ENCODE assay signal across 24 cellular contexts in the genomic region with DNA sequence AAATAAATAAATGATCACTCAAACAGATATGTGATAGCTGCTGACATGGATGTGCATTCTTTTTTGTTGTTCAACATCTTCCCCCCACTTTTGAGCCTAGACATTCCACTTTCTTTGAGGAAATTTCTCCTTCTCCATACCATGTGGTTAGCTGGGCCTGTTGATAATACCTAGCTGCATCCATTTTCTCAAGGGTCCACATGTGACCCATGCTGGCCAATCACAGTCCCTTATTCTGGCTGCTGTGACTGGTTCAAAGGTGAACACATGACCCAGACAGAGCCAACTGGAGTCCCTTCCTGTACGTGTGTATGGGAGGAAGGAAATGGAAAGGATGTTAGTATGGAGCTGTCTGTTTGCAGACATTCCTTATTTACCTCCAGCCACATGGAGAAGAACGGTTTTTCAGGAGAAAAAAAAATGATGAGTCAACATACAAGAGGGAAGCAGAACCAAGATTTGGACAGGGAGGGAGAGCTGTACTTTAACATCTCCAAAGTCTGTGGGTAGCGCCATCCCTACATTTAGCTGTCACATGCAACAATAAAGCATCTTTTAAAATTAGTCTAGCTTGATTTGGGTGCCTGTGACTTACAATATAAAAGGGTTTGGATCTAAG.
DNase-seq lines count a peak whose midpoint lies in the region; ATAC-seq, FAIRE-seq and TF ChIP-seq lines count a peak whose summit lies in the region.
"Had no signal": no experiment of that assay in that cellular context is flagged by ENCODE, and none has a peak within 500 bp of the region (broad histone marks: within the 10 kb centered on the region; RNA-seq: fewer than 3 reads in every experiment).

No MANE protein-coding gene starts in this region.

- H3K9me3 ChIP-seq in HepG2 (ENCODE audit: low read length) (no peaks in the 10 kb centered on the region), right lobe of liver (no peaks in the 10 kb centered on the region), testis (no peaks in the 10 kb centered on the region)
- H3K9me3 ChIP-seq: SJSA1 had no signal

- in situ Hi-C loops in HepG2 (cut with HindIII; ENCODE audit: extremely low pct_ligation_motif_present, low pct_unique_long_range_greater_than_20kb), result no loop called here

- no peak for TF ChIP-seq POLR2A in HepG2 (IDR thresholded peaks at IDR 0.05; ENCODE audit: insufficient read depth in 1 of 2, low read depth in 2 of 2, low read length in 2 of 2)
- TF ChIP-seq POLR2A in right lobe of liver (IDR thresholded peaks at IDR 0.05), result no peak
- no peak for TF ChIP-seq POLR2A in testis (IDR thresholded peaks at IDR 0.05)

- H3K4me3 Mint-ChIP-seq in stimulated activated naive CD8-positive, alpha-beta T cell treated with anti-CD3 and anti-CD28 coated beads, Interleukin-15, amount 100 ng/mL, for 72 hours, result no peak overlapping the region
- H3K4me3 Mint-ChIP-seq: CD14-positive monocyte had no signal

- no peaks in the 10 kb centered on the region for H3K4me1 Mint-ChIP-seq in stimulated activated naive CD8-positive, alpha-beta T cell treated with anti-CD3 and anti-CD28 coated beads, Interleukin-15, amount 100 ng/mL, for 72 hours
- H3K4me1 Mint-ChIP-seq: CD14-positive monocyte had no signal

- WGBS in HepG2 (ENCODE audit: low lambda C conversion rate), result 74% methylated on average over 3 of the region's 3 CpGs
- 66% methylated on average over 3 of the region's 3 CpGs for WGBS in right lobe of liver (ENCODE audit: insufficient coverage, low coverage, low lambda C conversion rate, missing lambda C conversion rate)
- WGBS in testis, 2 donors, result 50 to 70% methylated on average over 3 of the region's 3 CpGs

- H4K20me1 ChIP-seq in HepG2 (ENCODE audit: insufficient read depth, low read length), result no peaks in the 10 kb centered on the region

- no peak for TF ChIP-seq RAD21 in HepG2 (CRISPR knock-in tag; IDR thresholded peaks at IDR 0.05)

- H3K79me2 ChIP-seq in HepG2 (ENCODE audit: insufficient read depth, low read length), result no peaks in the 10 kb centered on the region

- no TSS peak for BruUV-seq in HepG2 (replicated peaks; lab: Mats Ljungman, UMichigan)

- H3K4me2 ChIP-seq in HepG2 (ENCODE audit: low read depth, low read length), result no peak overlapping the region

- H3K4me3 ChIP-seq in HepG2 (replicated peaks in 1 of 3; ENCODE audit: insufficient read depth in 1 of 3, low read depth in 2 of 3, low read length in 3 of 3) (no peak overlapping the region), right lobe of liver (no peak overlapping the region), choroid plexus epithelial cell (ENCODE audit: low read depth, low read length) (no peak overlapping the region), testis (no peak overlapping the region)
- H3K4me3 ChIP-seq: GM12878, GM23248, SJSA1 had no signal

- H3K27ac Mint-ChIP-seq in stimulated activated naive CD8-positive, alpha-beta T cell treated with anti-CD3 and anti-CD28 coated beads, Interleukin-15, amount 100 ng/mL, for 72 hours, result no peak overlapping the region
- H3K27ac Mint-ChIP-seq: CD14-positive monocyte had no signal

- no peak overlapping the region for H3K9ac ChIP-seq in HepG2 (ENCODE audit: insufficient read depth, low read depth, low read length)
- H3K9ac ChIP-seq: GM23248 had no signal

- no peaks in the 10 kb centered on the region for H3K36me3 ChIP-seq in HepG2 (replicated peaks in 1 of 2; ENCODE audit: control insufficient read depth in 1 of 2, insufficient read depth in 2 of 2, low read length in 2 of 2)
- H3K36me3 ChIP-seq in right lobe of liver, result no peaks in the 10 kb centered on the region
- no peaks in the 10 kb centered on the region for H3K36me3 ChIP-seq in testis (ENCODE audit: low read depth, missing control alignments)
- H3K36me3 ChIP-seq: SJSA1 had no signal

- no peak overlapping the region for H2AFZ ChIP-seq in HepG2 (ENCODE audit: low read length)
- H2AFZ ChIP-seq: GM23248 had no signal

- H3K4me1 ChIP-seq in HepG2 (ENCODE audit: insufficient read depth, low read length) (peaks cover 37% of the 10 kb centered on the region), right lobe of liver (peaks cover 0 to 34% (median 12%) of the 10 kb centered on the region in 4 donors), testis (no peaks in the 10 kb centered on the region)
- H3K4me1 ChIP-seq: SJSA1 had no signal

- POLR2A ChIA-PET in HepG2 (lab: Yijun Ruan, JAX), result no interaction called here

- FAIRE-seq in HepG2 (lab: Jason Lieb, UNC) (no peak), GM19239 (lab: Jason Lieb, UNC) (no peak)
- FAIRE-seq: D721Med, GM12878 had no signal

- TF ChIP-seq EP300 in HepG2 (IDR thresholded peaks at IDR 0.05; ENCODE audit: low read depth in 2 of 2, low read length in 2 of 2), result no peak
- no peak for TF ChIP-seq EP300 in HepG2 (CRISPR knock-in tag; IDR thresholded peaks at IDR 0.05; ENCODE audit: borderline replicate concordance)

- H3K27me3 Mint-ChIP-seq in stimulated activated naive CD8-positive, alpha-beta T cell treated with anti-CD3 and anti-CD28 coated beads, Interleukin-15, amount 100 ng/mL, for 72 hours, result no peaks in the 10 kb centered on the region

- no peak for TF ChIP-seq CTCF in HepG2 (CRISPR knock-in tag; IDR thresholded peaks at IDR 0.05)
- no peak for TF ChIP-seq CTCF in right lobe of liver (IDR thresholded peaks at IDR 0.05)
- no peak for TF ChIP-seq CTCF in choroid plexus epithelial cell (conservative IDR thresholded peaks at IDR 0.05; ENCODE audit: low read depth, low read length)
- TF ChIP-seq CTCF in testis (IDR thresholded peaks at IDR 0.05), result no peak

- H3K9me3 Mint-ChIP-seq in stimulated activated naive CD8-positive, alpha-beta T cell treated with anti-CD3 and anti-CD28 coated beads, Interleukin-15, amount 100 ng/mL, for 72 hours, result peaks cover 18% of the 10 kb centered on the region in 2 donors

- H3K27me3 ChIP-seq in HepG2 (ENCODE audit: control insufficient read depth in 1 of 2, insufficient read depth in 2 of 2, low read length in 2 of 2) (no peaks in the 10 kb centered on the region), right lobe of liver (no peaks in the 10 kb centered on the region), testis (no peaks in the 10 kb centered on the region)
- H3K27me3 ChIP-seq: SJSA1 had no signal

- DNase-seq in HepG2 (ENCODE audit: low spot score) (no peak), right lobe of liver (no peak), NAMALWA (ENCODE audit: low spot score) (peak; percentile 48), choroid plexus epithelial cell (ENCODE audit: low read depth) (peak; percentile 5), testis (peak; percentile 38), inferior parietal cortex (ENCODE audit: extremely low spot score) (no peak), GM19239 (ENCODE audit: insufficient read length, low spot score) (no peak)
- no peak for DNase-seq in stimulated activated naive CD8-positive, alpha-beta T cell treated with anti-CD3 and anti-CD28 coated beads, Interleukin-15, amount 100 ng/mL, for 72 hours
- DNase-seq: DMS79, GM23248, KG1, NCI-H1105, NCI-H146, NCI-H2029, NCI-H2171, NCI-H345, NCI-H524, NCI-H82, OCI-M1 had no signal

- H3K27ac ChIP-seq in HepG2 (ENCODE audit: extremely low read length, insufficient read depth, low read length) (no peak overlapping the region), right lobe of liver (no peak overlapping the region), testis (no peak overlapping the region)
- H3K27ac ChIP-seq: GM23248, SJSA1 had no signal

- intact Hi-C loops in HepG2 (cut with micrococcal nuclease; ENCODE audit: unreplicated experiment), result no loop called here
- intact Hi-C loops in right lobe of liver (cut with DNase I), result no loop called here
- intact Hi-C loops in testis (cut with DNase I; ENCODE audit: low total_unique reads), result no loop called here

- ATAC-seq in HepG2 (no peak), right lobe of liver (no peak)
- ATAC-seq in stimulated activated naive CD8-positive, alpha-beta T cell treated with anti-CD3 and anti-CD28 coated beads, Interleukin-15, amount 100 ng/mL, for 72 hours, result no peak
- ATAC-seq: GM12878, Right ventricle myocardium inferior had no signal

- CTCF ChIA-PET in HepG2 (lab: Yijun Ruan, JAX; ENCODE audit: low intra/inter-chr PET ratio, low total read pairs), result no interaction called here

TF ChIP-seq in HepG2, 621 proteins besides CTCF, POLR2A, EP300 and RAD21 (continues in another document):
- TF ChIP-seq CHD2 (IDR thresholded peaks at IDR 0.05; ENCODE audit: low read depth, low read length) (no peak), ZNF678 (CRISPR knock-in tag; IDR thresholded peaks at IDR 0.05) (no peak), SRF (IDR thresholded peaks at IDR 0.05; ENCODE audit: low read depth, low read length) (no peak), NFYC (CRISPR knock-in tag; IDR thresholded peaks at IDR 0.05) (peak; percentile 63), ZNF879 (CRISPR knock-in tag; IDR thresholded peaks at IDR 0.05) (no peak), MAFK (conservative IDR thresholded peaks at IDR 0.05 in 1 of 2, IDR thresholded peaks at IDR 0.05 in 1 of 2; ENCODE audit: low read length in 2 of 2) (peak; percentile 82), HOXA5 (CRISPR knock-in tag; IDR thresholded peaks at IDR 0.05) (no peak), KLF9 (CRISPR knock-in tag; IDR thresholded peaks at IDR 0.05; ENCODE audit: low read depth) (no peak), MAFF (IDR thresholded peaks at IDR 0.05; ENCODE audit: low read depth, low read length) (peak; percentile 71)
- TF ChIP-seq, protein P1, sequence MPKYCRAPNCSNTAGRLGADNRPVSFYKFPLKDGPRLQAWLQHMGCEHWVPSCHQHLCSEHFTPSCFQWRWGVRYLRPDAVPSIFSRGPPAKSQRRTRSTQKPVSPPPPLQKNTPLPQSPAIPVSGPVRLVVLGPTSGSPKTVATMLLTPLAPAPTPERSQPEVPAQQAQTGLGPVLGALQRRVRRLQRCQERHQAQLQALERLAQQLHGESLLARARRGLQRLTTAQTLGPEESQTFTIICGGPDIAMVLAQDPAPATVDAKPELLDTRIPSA (CRISPR knock-in tag; IDR thresholded peaks at IDR 0.05; ENCODE audit: borderline replicate concordance), result no peak
- TF ChIP-seq, protein P2, sequence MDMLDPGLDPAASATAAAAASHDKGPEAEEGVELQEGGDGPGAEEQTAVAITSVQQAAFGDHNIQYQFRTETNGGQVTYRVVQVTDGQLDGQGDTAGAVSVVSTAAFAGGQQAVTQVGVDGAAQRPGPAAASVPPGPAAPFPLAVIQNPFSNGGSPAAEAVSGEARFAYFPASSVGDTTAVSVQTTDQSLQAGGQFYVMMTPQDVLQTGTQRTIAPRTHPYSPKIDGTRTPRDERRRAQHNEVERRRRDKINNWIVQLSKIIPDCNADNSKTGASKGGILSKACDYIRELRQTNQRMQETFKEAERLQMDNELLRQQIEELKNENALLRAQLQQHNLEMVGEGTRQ (IDR thresholded peaks at IDR 0.05; ENCODE audit: low read depth, low read length), result peak; percentile 65
- TF ChIP-seq, protein P2 (CRISPR knock-in tag; IDR thresholded peaks at IDR 0.05; ENCODE audit: borderline replicate concordance), result peak; percentile 60; the same call in 1 of the 2 replicates

Comparison
In these comparisons a context has a peak if more than half of its experiments do, and no peak if none do; other contexts are left out.
1. DNase-seq: peak in NAMALWA (single experiment), choroid plexus epithelial cell (single experiment) and testis (single experiment); none in HepG2 (single experiment), right lobe of liver (0 of 3), inferior parietal cortex (single experiment), stimulated activated naive CD8-positive, alpha-beta T cell treated with anti-CD3 and anti-CD28 coated beads, Interleukin-15, amount 100 ng/mL, for 72 hours (0 of 2) and GM19239 (single experiment).